In genomic region chr14:24710403-24711063, GRCh38 we compare ENCODE assay signal across 8 cellular contexts.
A peak's percentile ranks its signal among the peaks of the same experiment; 100 is the strongest.
DNase-seq lines count a peak whose midpoint lies in the region; ATAC-seq and TF ChIP-seq lines count a peak whose summit lies in the region.

No MANE protein-coding gene starts in this region.

- H3K27ac Mint-ChIP-seq in activated naive CD8-positive, alpha-beta T cell treated with anti-CD3 and anti-CD28 coated beads, Interleukin-2, amount 10 ng/mL, durations not matched to agents 7 days and 5 days = no peak overlapping the region

- H3K27me3 Mint-ChIP-seq in activated naive CD8-positive, alpha-beta T cell treated with anti-CD3 and anti-CD28 coated beads, Interleukin-2, amount 10 ng/mL, durations not matched to agents 7 days and 5 days = peaks cover 3% of the 10 kb centered on the region

- H3K4me1 ChIP-seq in psoas muscle = no peaks in the 10 kb centered on the region

- intact Hi-C loops in Right ventricle myocardium superior (cut with DNase I) (loop anchor here (10.0 kb wide), 1 partner anchor 694 kb away; no protein-coding TSS in a partner anchor), psoas muscle (cut with DNase I) (loop anchor here in 1 of 2 donors (5.0 to 10.0 kb wide), 2 partner anchors 442 to 694 kb away; no protein-coding TSS in a partner anchor)

- H3K36me3 ChIP-seq in psoas muscle (ENCODE audit: insufficient read depth in 1 of 2, low read depth in 1 of 2) = no peaks in the 10 kb centered on the region

- no peak overlapping the region for H3K4me3 Mint-ChIP-seq in activated naive CD8-positive, alpha-beta T cell treated with anti-CD3 and anti-CD28 coated beads, Interleukin-2, amount 10 ng/mL, durations not matched to agents 7 days and 5 days

- POLR2A ChIA-PET in activated naive CD8-positive, alpha-beta T cell treated with anti-CD3 and anti-CD28 coated beads, Interleukin-2, amount 10 ng/mL, durations not matched to agents 7 days and 5 days (lab: Charles Lee) = interaction anchor here (0.6 to 1.2 kb wide), 3 partner anchors 15 to 722 kb away, joined by 3 to 5 read pairs (median 4); no protein-coding TSS in a partner anchor

- H3K27me3 ChIP-seq in psoas muscle (ENCODE audit: insufficient read depth in 3 of 3, low read length in 2 of 3) = no peaks in the 10 kb centered on the region

- H3K4me3 ChIP-seq in psoas muscle = peak overlapping the region; percentile 26

- TF ChIP-seq CTCF in psoas muscle (IDR thresholded peaks at IDR 0.05) = peak; percentile 62

- H3K36me3 Mint-ChIP-seq in activated naive CD8-positive, alpha-beta T cell treated with anti-CD3 and anti-CD28 coated beads, Interleukin-2, amount 10 ng/mL, durations not matched to agents 7 days and 5 days = no peaks in the 10 kb centered on the region

- DNase-seq in GM03348 (ENCODE audit: low spot score) = peak; percentile 74
- DNase-seq in HuH-7.5 (ENCODE audit: low spot score) = peak; percentile 19
- peak; percentile 56 for DNase-seq in RKO (ENCODE audit: low spot score)
- peak; percentile 49 for DNase-seq in activated naive CD8-positive, alpha-beta T cell treated with anti-CD3 and anti-CD28 coated beads, Interleukin-2, amount 10 ng/mL, durations not matched to agents 7 days and 5 days
- peak; percentile 55 for DNase-seq in Right ventricle myocardium superior
- peak in 1 of 2 donors; percentile 31 for DNase-seq in psoas muscle
- no peak for DNase-seq in OCI-M2 (lab: John Stamatoyannopoulos, UW; ENCODE audit: unreplicated experiment)

- no peak overlapping the region for H3K27ac ChIP-seq in psoas muscle

- H3K9me3 Mint-ChIP-seq in activated naive CD8-positive, alpha-beta T cell treated with anti-CD3 and anti-CD28 coated beads, Interleukin-2, amount 10 ng/mL, durations not matched to agents 7 days and 5 days = no peaks in the 10 kb centered on the region

- ATAC-seq in activated naive CD8-positive, alpha-beta T cell treated with anti-CD3 and anti-CD28 coated beads, Interleukin-2, amount 10 ng/mL, durations not matched to agents 7 days and 5 days (ENCODE audit: low read depth) = peak; percentile 66
- ATAC-seq in Right ventricle myocardium superior (ENCODE audit: poor library complexity) = peak; percentile 81
- no peak for ATAC-seq in psoas muscle
- ATAC-seq in HG03045 (IDR thresholded peaks at IDR 0.05; ENCODE audit: unreplicated experiment) = no peak

- 25% methylated on average over 14 of the region's 14 CpGs for WGBS in psoas muscle, 3 donors

- H3K4me1 Mint-ChIP-seq in activated naive CD8-positive, alpha-beta T cell treated with anti-CD3 and anti-CD28 coated beads, Interleukin-2, amount 10 ng/mL, durations not matched to agents 7 days and 5 days = peaks cover 1% of the 10 kb centered on the region

- no peaks in the 10 kb centered on the region for H3K9me3 ChIP-seq in psoas muscle

Comparison
In these comparisons a context has a peak if more than half of its experiments do, and no peak if none do; other contexts are left out.
1. ATAC-seq: peak in activated naive CD8-positive, alpha-beta T cell treated with anti-CD3 and anti-CD28 coated beads, Interleukin-2, amount 10 ng/mL, durations not matched to agents 7 days and 5 days (single experiment) and Right ventricle myocardium superior (single experiment); none in psoas muscle (0 of 4) and HG03045 (single experiment).